In genomic region chr17:66829386-66829864, GRCh38 we compare ENCODE assay signal across 1 cellular context.
TF ChIP-seq lines count a peak whose summit lies in the region.

No MANE protein-coding gene starts in this region.

TF ChIP-seq in HepG2, 621 proteins besides CTCF, POLR2A, EP300 and RAD21 (continued from another document and continues in another):
- TF ChIP-seq U2AF2 (IDR thresholded peaks at IDR 0.05; ENCODE audit: low read depth, low read length) = no peak
- TF ChIP-seq AKNA (CRISPR knock-in tag; IDR thresholded peaks at IDR 0.05; ENCODE audit: borderline replicate concordance) = no peak
- TF ChIP-seq NFYC (CRISPR knock-in tag; IDR thresholded peaks at IDR 0.05) = no peak
- TF ChIP-seq ZBED4 (CRISPR knock-in tag; IDR thresholded peaks at IDR 0.05; ENCODE audit: borderline replicate concordance) = peak; percentile 30; the same call in 1 of the 2 replicates
- no peak for TF ChIP-seq ZNF224 (CRISPR knock-in tag; IDR thresholded peaks at IDR 0.05)
- no peak for TF ChIP-seq TCF12 (IDR thresholded peaks at IDR 0.05)
- TF ChIP-seq TCF12 (CRISPR knock-in tag; IDR thresholded peaks at IDR 0.05) = no peak
- no peak for TF ChIP-seq MED1 (CRISPR knock-in tag; IDR thresholded peaks at IDR 0.05)
- TF ChIP-seq RXRA (CRISPR knock-in tag; IDR thresholded peaks at IDR 0.05) = no peak
- TF ChIP-seq ZNF441 (CRISPR knock-in tag; IDR thresholded peaks at IDR 0.05; ENCODE audit: borderline replicate concordance) = 0 out of 2 replicates have a peak, but pooled peaks have one; percentile 49
- no peak for TF ChIP-seq YEATS4 (CRISPR knock-in tag; IDR thresholded peaks at IDR 0.05; ENCODE audit: borderline replicate concordance)
- TF ChIP-seq SOX13 (IDR thresholded peaks at IDR 0.05) = no peak
- TF ChIP-seq SOX13 (CRISPR knock-in tag; conservative IDR thresholded peaks at IDR 0.05 in 1 of 2, IDR thresholded peaks at IDR 0.05 in 1 of 2) = 0 out of 4 replicates have a peak, but pooled peaks of 1 of the 2 experiments have one; percentile 10
- peak; percentile 84; the same call in 1 of the 2 replicates for TF ChIP-seq HBP1 (CRISPR knock-in tag; IDR thresholded peaks at IDR 0.05; ENCODE audit: low read depth)
- peak; percentile 50 for TF ChIP-seq XRCC5 (optimal IDR thresholded peaks at IDR 0.05; ENCODE audit: low read length)
- TF ChIP-seq ZNF121 (CRISPR knock-in tag; IDR thresholded peaks at IDR 0.05) = no peak
- TF ChIP-seq TMF1 (CRISPR knock-in tag; IDR thresholded peaks at IDR 0.05; ENCODE audit: low read depth) = no peak
- peak; percentile 79 for TF ChIP-seq ZSCAN9 (CRISPR knock-in tag; IDR thresholded peaks at IDR 0.05; ENCODE audit: borderline replicate concordance)
- TF ChIP-seq AGO2 (optimal IDR thresholded peaks at IDR 0.05; ENCODE audit: low read depth, low read length) = no peak
- no peak for TF ChIP-seq EZH2 (conservative IDR thresholded peaks at IDR 0.05; ENCODE audit: low read depth, low read length)
- no peak for TF ChIP-seq ZNF772 (CRISPR knock-in tag; IDR thresholded peaks at IDR 0.05)
- TF ChIP-seq CBX2 (IDR thresholded peaks at IDR 0.05; ENCODE audit: low read depth, low read length) = no peak
- TF ChIP-seq CBX2 (CRISPR knock-in tag; IDR thresholded peaks at IDR 0.05; ENCODE audit: low read depth) = no peak
- no peak for TF ChIP-seq ARID3A (IDR thresholded peaks at IDR 0.05; ENCODE audit: low read depth, low read length)
- no peak for TF ChIP-seq PRDM4 (CRISPR knock-in tag; IDR thresholded peaks at IDR 0.05; ENCODE audit: borderline replicate concordance)
- 0 out of 2 replicates have a peak, but pooled peaks have one; percentile 46 for TF ChIP-seq E2F1 (CRISPR knock-in tag; IDR thresholded peaks at IDR 0.05)
- no peak for TF ChIP-seq FOXO1 (CRISPR knock-in tag; IDR thresholded peaks at IDR 0.05)
- no peak for TF ChIP-seq CC2D1A (CRISPR knock-in tag; IDR thresholded peaks at IDR 0.05)
- TF ChIP-seq ZNF550 (CRISPR knock-in tag; IDR thresholded peaks at IDR 0.05; ENCODE audit: borderline replicate concordance) = no peak
- TF ChIP-seq HNRNPK (IDR thresholded peaks at IDR 0.05; ENCODE audit: low read depth, low read length, poor library complexity, severe bottlenecking) = no peak
- peak; percentile 33; the same call in 1 of the 2 replicates for TF ChIP-seq ZNF12 (CRISPR knock-in tag; IDR thresholded peaks at IDR 0.05)
- TF ChIP-seq DPF2 (CRISPR knock-in tag; IDR thresholded peaks at IDR 0.05; ENCODE audit: borderline replicate concordance, low read depth) = no peak
- TF ChIP-seq BRD4 (CRISPR knock-in tag; IDR thresholded peaks at IDR 0.05) = no peak
- no peak for TF ChIP-seq ZKSCAN5 (CRISPR knock-in tag; IDR thresholded peaks at IDR 0.05)
- TF ChIP-seq ONECUT2 (CRISPR knock-in tag; IDR thresholded peaks at IDR 0.05) = no peak
- no peak for TF ChIP-seq ZSCAN12 (CRISPR knock-in tag; IDR thresholded peaks at IDR 0.05)
- no peak for TF ChIP-seq KDM4B (CRISPR knock-in tag; IDR thresholded peaks at IDR 0.05)
- no peak for TF ChIP-seq KDM5B (CRISPR knock-in tag; IDR thresholded peaks at IDR 0.05; ENCODE audit: borderline replicate concordance)
- no peak for TF ChIP-seq SUZ12 (IDR thresholded peaks at IDR 0.05; ENCODE audit: low read depth, low read length)
- TF ChIP-seq MLXIP (CRISPR knock-in tag; IDR thresholded peaks at IDR 0.05; ENCODE audit: borderline replicate concordance) = no peak
- peak; percentile 52; the same call in 1 of the 2 replicates for TF ChIP-seq ZNF264 (CRISPR knock-in tag; IDR thresholded peaks at IDR 0.05)
- TF ChIP-seq PRPF4 (IDR thresholded peaks at IDR 0.05; ENCODE audit: low read depth, low read length, poor library complexity, severe bottlenecking) = no peak
- TF ChIP-seq PBX2 (CRISPR knock-in tag; IDR thresholded peaks at IDR 0.05) = no peak
- TF ChIP-seq KMT2B (CRISPR knock-in tag; IDR thresholded peaks at IDR 0.05) = peak; percentile 49; the same call in 1 of the 2 replicates
- TF ChIP-seq ZNF83 (CRISPR knock-in tag; IDR thresholded peaks at IDR 0.05; ENCODE audit: borderline replicate concordance) = no peak
